Comparison of ENCODE assay signal across 8 cellular contexts in the genomic region with DNA sequence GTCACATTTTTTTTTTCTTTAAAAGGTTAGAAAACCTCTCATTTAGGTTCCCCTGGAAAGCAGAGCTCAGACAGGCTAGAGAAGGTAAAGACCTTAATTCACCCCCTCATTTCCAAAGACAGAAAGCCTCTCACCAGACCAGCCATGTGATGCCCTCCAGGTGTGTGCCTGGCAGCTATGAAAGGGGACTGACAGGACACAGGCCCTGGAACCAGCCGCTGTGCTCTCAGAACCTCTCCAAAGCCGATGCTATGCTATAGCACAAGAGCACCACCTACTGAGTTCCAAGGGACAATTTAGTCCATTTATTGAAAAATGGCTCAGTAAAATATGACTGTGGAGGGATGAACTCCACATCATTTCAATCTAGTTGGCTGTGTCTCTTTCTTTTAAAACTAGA. TPM values are rescaled to one million over a fixed set of nuclear protein-coding genes. Genes with fewer than 3 reads are reported as not detected.
DNase-seq lines count a peak whose midpoint lies in the region; ATAC-seq and TF ChIP-seq lines count a peak whose summit lies in the region.

No MANE protein-coding gene starts in this region.

- no peaks in the 10 kb centered on the region for H3K9me3 Mint-ChIP-seq in activated naive CD4-positive, alpha-beta T cell treated with anti-CD3 and anti-CD28 coated beads for 36 hours

- H3K4me3 Mint-ChIP-seq in activated naive CD4-positive, alpha-beta T cell treated with anti-CD3 and anti-CD28 coated beads for 36 hours = no peak overlapping the region

- intact Hi-C loops in activated naive CD4-positive, alpha-beta T cell treated with anti-CD3 and anti-CD28 coated beads for 36 hours (cut with micrococcal nuclease) = loop anchor here (5.0 kb wide), 1 partner anchor 136 kb away; no protein-coding TSS in a partner anchor

- CTCF ChIA-PET in activated naive CD4-positive, alpha-beta T cell treated with anti-CD3 and anti-CD28 coated beads for 36 hours (lab: Charles Lee) = interaction anchor here (0.6 to 1.0 kb wide), 2 partner anchors 11 to 137 kb away, joined by 3 to 4 read pairs; no protein-coding TSS in a partner anchor

- no peak overlapping the region for H3K27ac Mint-ChIP-seq in activated naive CD4-positive, alpha-beta T cell treated with anti-CD3 and anti-CD28 coated beads for 36 hours

- no peaks in the 10 kb centered on the region for H3K36me3 Mint-ChIP-seq in activated naive CD4-positive, alpha-beta T cell treated with anti-CD3 and anti-CD28 coated beads for 36 hours (ENCODE audit: low read depth)

- peak; percentile 52 for TF ChIP-seq CTCF in astrocyte of the spinal cord (IDR thresholded peaks at IDR 0.05; ENCODE audit: low read depth, low read length)

- H3K27me3 Mint-ChIP-seq in activated naive CD4-positive, alpha-beta T cell treated with anti-CD3 and anti-CD28 coated beads for 36 hours (ENCODE audit: low read depth) = no peaks in the 10 kb centered on the region

- peaks cover 18% of the 10 kb centered on the region for H3K4me1 Mint-ChIP-seq in activated naive CD4-positive, alpha-beta T cell treated with anti-CD3 and anti-CD28 coated beads for 36 hours (ENCODE audit: low read depth)

- H3K4me3 ChIP-seq in astrocyte of the spinal cord (ENCODE audit: low read depth, low read length) = no peak overlapping the region

- peak; percentile 9 for DNase-seq in activated naive CD4-positive, alpha-beta T cell treated with anti-CD3 and anti-CD28 coated beads for 36 hours
- DNase-seq in activated naive CD4-positive, alpha-beta T cell treated with anti-CD3 and anti-CD28 coated beads, Interleukin-2, amount 50 U/mL, for 16 hours = no peak
- DNase-seq in NCI-H2081 treated with DMSO at 0.1 percent for 48 hours (lab: John Stamatoyannopoulos, UW) (peak; percentile 50), astrocyte of the spinal cord (ENCODE audit: low read depth, low spot score) (peak; percentile 22), left lobe of liver (ENCODE audit: low spot score) (no peak)

- ATAC-seq in left lobe of liver (peak; percentile 51), GM21737 (IDR thresholded peaks at IDR 0.05; ENCODE audit: unreplicated experiment) (no peak), HG03108 (IDR thresholded peaks at IDR 0.05; ENCODE audit: unreplicated experiment) (no peak), GM19455 (IDR thresholded peaks at IDR 0.05; ENCODE audit: unreplicated experiment) (no peak)

- in situ Hi-C loops in astrocyte of the spinal cord (cut with HindIII; ENCODE audit: low sequenced_read_pairs) = no loop called here

RNA-seq across cellular contexts. Expression of gene FANCC, which starts 48.8 kb away (rescaled TPM):
- 10 to 100 TPM; 14.1 to 14.5 TPM for total RNA-seq in activated naive CD4-positive, alpha-beta T cell treated with anti-CD3 and anti-CD28 coated beads for 36 hours
- 29.2 TPM for total RNA-seq in left lobe of liver

Comparison
In these comparisons a context has a peak if more than half of its experiments do, and no peak if none do; other contexts are left out.
1. DNase-seq: peak in activated naive CD4-positive, alpha-beta T cell treated with anti-CD3 and anti-CD28 coated beads for 36 hours (single experiment), NCI-H2081 treated with DMSO at 0.1 percent for 48 hours (single experiment) and astrocyte of the spinal cord (single experiment); none in activated naive CD4-positive, alpha-beta T cell treated with anti-CD3 and anti-CD28 coated beads, Interleukin-2, amount 50 U/mL, for 16 hours (single experiment) and left lobe of liver (single experiment).